Comparison of ENCODE assay signal across 12 cellular contexts in the genomic region with DNA sequence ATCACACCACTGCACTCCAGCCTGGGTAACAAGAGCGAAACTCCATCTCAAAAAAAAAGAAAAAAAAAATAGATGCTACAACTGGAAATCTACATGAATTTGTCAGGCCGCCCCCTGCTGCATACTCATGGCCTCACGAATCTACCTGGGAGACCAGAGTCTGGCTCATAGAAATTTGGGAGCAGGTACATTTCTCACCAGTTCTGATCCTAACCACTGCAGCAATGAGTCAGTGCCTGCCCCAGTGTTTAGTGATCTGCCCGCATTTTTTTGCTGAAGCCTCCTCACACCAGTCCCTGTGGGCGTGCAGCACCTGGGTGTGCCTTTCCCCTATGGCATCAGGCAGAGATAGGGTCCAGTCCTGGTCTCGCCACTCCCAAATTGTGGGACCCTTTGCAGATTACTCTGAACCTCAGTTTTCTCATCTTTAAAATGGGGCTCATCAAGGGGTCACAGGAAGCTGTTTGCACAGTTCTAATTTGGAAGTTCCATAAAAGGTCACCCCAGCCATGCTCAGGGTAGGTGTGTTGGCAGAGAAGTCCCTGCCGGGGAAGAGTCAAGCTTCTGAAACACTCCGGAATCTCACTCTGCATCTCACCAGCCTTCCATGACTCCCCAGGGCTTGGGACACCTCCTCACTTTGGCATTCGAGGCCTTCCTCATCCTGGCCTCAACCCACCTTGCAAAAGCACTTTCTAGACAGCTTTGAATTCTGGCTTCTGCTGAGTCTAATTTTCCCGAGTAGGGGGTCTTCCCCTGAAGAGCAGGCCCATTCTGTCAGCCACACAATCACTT. TPM values are rescaled to one million over a fixed set of nuclear protein-coding genes. Genes with fewer than 3 reads are reported as not detected.
DNase-seq lines count a peak whose midpoint lies in the region; ATAC-seq and TF ChIP-seq lines count a peak whose summit lies in the region.
"Had no signal": no experiment of that assay in that cellular context is flagged by ENCODE, and none has a peak within 500 bp of the region (broad histone marks: within the 10 kb centered on the region; RNA-seq: fewer than 3 reads in every experiment).

No MANE protein-coding gene starts in this region.

- TF ChIP-seq CTCF in heart right ventricle (IDR thresholded peaks at IDR 0.05) = no peak
- TF ChIP-seq CTCF in brain microvascular endothelial cell (IDR thresholded peaks at IDR 0.05; ENCODE audit: low read depth, low read length, missing control alignments) = no peak
- no peak for TF ChIP-seq CTCF in uterus (IDR thresholded peaks at IDR 0.05)

- no peak overlapping the region for H2BK15ac ChIP-seq in mesendoderm (replicated peaks; ENCODE audit: low read depth)

- H3K18ac ChIP-seq in mesendoderm (ENCODE audit: low read length) = peak overlapping the region; percentile 57

- H4K8ac ChIP-seq in mesendoderm (ENCODE audit: low read depth, low read length) = no peak overlapping the region

- H3K4me3 ChIP-seq in heart right ventricle = peak overlapping the region in 1 of 10 donors; percentile 56
- no peak overlapping the region for H3K4me3 ChIP-seq in brain microvascular endothelial cell (ENCODE audit: low read depth, low read length)
- no peak overlapping the region for H3K4me3 ChIP-seq in mesendoderm (ENCODE audit: low read length)
- H3K4me3 ChIP-seq in uterus = no peak overlapping the region
- H3K4me3 ChIP-seq: GM12878 had no signal

- in situ Hi-C loops in brain microvascular endothelial cell (cut with HindIII; ENCODE audit: low pct_ligation_motif_present, low sequenced_read_pairs) = no loop called here

- no peak for DNase-seq in heart right ventricle
- DNase-seq in Right ventricle myocardium inferior (ENCODE audit: missing footprints) = no peak
- no peak for DNase-seq in brain microvascular endothelial cell
- peak; percentile 38 for DNase-seq in mesendoderm
- DNase-seq in uterus = no peak
- no peak for DNase-seq in NCI-H1694 (lab: John Stamatoyannopoulos, UW)
- DNase-seq: BE2C had no signal

- no peak for ATAC-seq in heart right ventricle
- ATAC-seq in Right ventricle myocardium inferior = no peak
- no peak for ATAC-seq in GM18498 (IDR thresholded peaks at IDR 0.05; ENCODE audit: unreplicated experiment)
- ATAC-seq in HG03432 (IDR thresholded peaks at IDR 0.05; ENCODE audit: unreplicated experiment) = no peak

- intact Hi-C loops in heart right ventricle (cut with DNase I) = loop anchor here in 8 of 10 donors (2.0 to 10.0 kb wide), 14 partner anchors 55 to 337 kb away; partner anchors contain the start of genes CCND1 (in 2 of the 8) and MYEOV (in 2 of the 8)
- intact Hi-C loops in Right ventricle myocardium inferior (cut with DNase I) = loop anchor here (2.0 to 10.0 kb wide), 3 partner anchors 145 to 337 kb away; partner anchors contain the start of gene CCND1
- intact Hi-C loops in uterus (cut with DNase I; ENCODE audit: low total_unique reads) = no loop called here

- no peak for TF ChIP-seq POLR2A in uterus (IDR thresholded peaks at IDR 0.05)

- H2BK5ac ChIP-seq in mesendoderm (ENCODE audit: low read length) = no peak overlapping the region

- H2BK120ac ChIP-seq in mesendoderm (ENCODE audit: low read depth, low read length) = peak overlapping the region; percentile 22

- H3K79me2 ChIP-seq in mesendoderm (ENCODE audit: control insufficient read depth, insufficient read depth, low read length) = no peaks in the 10 kb centered on the region

- H3K27me3 ChIP-seq in heart right ventricle = no peaks in the 10 kb centered on the region
- H3K27me3 ChIP-seq in brain microvascular endothelial cell (replicated peaks) = no peaks in the 10 kb centered on the region
- H3K27me3 ChIP-seq in mesendoderm (ENCODE audit: insufficient read depth, low read length, poor library complexity) = no peaks in the 10 kb centered on the region
- no peaks in the 10 kb centered on the region for H3K27me3 ChIP-seq in uterus
- H3K27me3 ChIP-seq: BE2C had no signal

- no peak overlapping the region for H4K5ac ChIP-seq in mesendoderm (ENCODE audit: low read length)

- no peaks in the 10 kb centered on the region for H3K9me3 ChIP-seq in heart right ventricle
- H3K9me3 ChIP-seq in uterus = no peaks in the 10 kb centered on the region
- H3K9me3 ChIP-seq: BE2C had no signal

- H3K4ac ChIP-seq in mesendoderm (ENCODE audit: low read depth, low read length) = no peak overlapping the region

- no peak overlapping the region for H3K4me2 ChIP-seq in mesendoderm (ENCODE audit: low read length)

- peaks cover 19 to 44% (median 32%) of the 10 kb centered on the region in 9 donors for H3K4me1 ChIP-seq in heart right ventricle
- peaks cover 12% of the 10 kb centered on the region for H3K4me1 ChIP-seq in mesendoderm (ENCODE audit: control insufficient read depth, low read depth, low read length)
- peaks cover 8 to 18% of the 10 kb centered on the region in 2 donors for H3K4me1 ChIP-seq in uterus

- no peaks in the 10 kb centered on the region for H3K36me3 ChIP-seq in heart right ventricle
- H3K36me3 ChIP-seq in brain microvascular endothelial cell (replicated peaks) = no peaks in the 10 kb centered on the region
- H3K36me3 ChIP-seq in mesendoderm (ENCODE audit: control insufficient read depth, insufficient read depth, low read length) = no peaks in the 10 kb centered on the region
- no peaks in the 10 kb centered on the region for H3K36me3 ChIP-seq in uterus
- H3K36me3 ChIP-seq: BE2C had no signal

- H3K79me1 ChIP-seq in mesendoderm (ENCODE audit: low read length) = no peaks in the 10 kb centered on the region

- peak overlapping the region; percentile 72 for H3K56ac ChIP-seq in mesendoderm (ENCODE audit: low read length)

- H3K9ac ChIP-seq in mesendoderm (ENCODE audit: low read length) = no peak overlapping the region

- whole genome bisulfite sequencing in heart right ventricle, 2 donors = 75 to 79% methylated on average over 10 of the region's 10 CpGs
- no CpG with 5 or more reads among the region's 10 CpGs for WGBS in mesendoderm (ENCODE audit: extremely low coverage, insufficient coverage, low lambda C conversion rate)

- H2AK5ac ChIP-seq in mesendoderm (ENCODE audit: low read length) = no peak overlapping the region

- H3K27ac ChIP-seq in heart right ventricle (peak overlapping the region in 9 of 10 donors; percentile 78 to 99 (median 89)), brain microvascular endothelial cell (peak overlapping the region; percentile 80), mesendoderm (ENCODE audit: low read depth, low read length) (peak overlapping the region; percentile 93), uterus (peak overlapping the region; percentile 70 to 73)

- no peak overlapping the region for H3K23ac ChIP-seq in mesendoderm (ENCODE audit: low read length)

RNA-seq across cellular contexts. Expression of gene LINC01488, which starts 39.3 kb away (rescaled TPM):
- total RNA-seq in heart right ventricle (under 1 TPM in 6 of 10 donors, not detected in 4; 0.12 to 0.23 (median 0.15) TPM), Right ventricle myocardium inferior (0.08 TPM), uterus (not detected)
- polyA plus RNA-seq in heart right ventricle = under 1 TPM; 0.03 to 0.59 TPM
- polyA plus RNA-seq in mesendoderm (2013, experiment 1 of 2) = not detected
- polyA plus RNA-seq in mesendoderm (2013, experiment 2 of 2) = not detected
- total RNA-seq: activated CD8-positive, alpha-beta memory T cell treated with anti-CD3 and anti-CD28 coated beads for 36 hours; GM12878; pulmonary artery endothelial cell had no signal
- polyA plus RNA-seq: GM12878 had no signal
